Comparison of ENCODE assay signal across 1 cellular context in the genomic region with DNA sequence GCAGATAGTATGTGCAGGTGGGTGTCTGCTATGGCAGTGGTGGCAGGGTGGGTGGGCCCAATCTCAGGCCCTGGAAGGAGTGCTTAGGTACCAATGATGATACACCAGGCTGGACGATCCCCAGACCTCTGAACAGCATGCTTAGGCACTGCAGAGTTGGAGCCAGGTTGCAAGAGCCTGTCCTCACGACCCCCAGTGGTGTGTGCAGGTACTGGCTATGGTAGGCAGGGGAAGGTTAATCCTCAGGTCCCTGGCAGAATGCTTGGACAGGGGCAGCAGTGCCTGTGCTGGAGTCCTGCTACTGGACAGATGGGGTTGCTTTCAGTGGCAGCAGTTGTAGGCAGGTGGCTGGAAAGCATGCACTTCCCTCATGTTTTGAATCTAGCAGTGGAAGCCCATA.
TF ChIP-seq lines count a peak whose summit lies in the region.

No MANE protein-coding gene starts in this region.

TF ChIP-seq in GM23338, 12 proteins besides CTCF, POLR2A, EP300 and RAD21 (continued from another document):
- TF ChIP-seq, protein P1, sequence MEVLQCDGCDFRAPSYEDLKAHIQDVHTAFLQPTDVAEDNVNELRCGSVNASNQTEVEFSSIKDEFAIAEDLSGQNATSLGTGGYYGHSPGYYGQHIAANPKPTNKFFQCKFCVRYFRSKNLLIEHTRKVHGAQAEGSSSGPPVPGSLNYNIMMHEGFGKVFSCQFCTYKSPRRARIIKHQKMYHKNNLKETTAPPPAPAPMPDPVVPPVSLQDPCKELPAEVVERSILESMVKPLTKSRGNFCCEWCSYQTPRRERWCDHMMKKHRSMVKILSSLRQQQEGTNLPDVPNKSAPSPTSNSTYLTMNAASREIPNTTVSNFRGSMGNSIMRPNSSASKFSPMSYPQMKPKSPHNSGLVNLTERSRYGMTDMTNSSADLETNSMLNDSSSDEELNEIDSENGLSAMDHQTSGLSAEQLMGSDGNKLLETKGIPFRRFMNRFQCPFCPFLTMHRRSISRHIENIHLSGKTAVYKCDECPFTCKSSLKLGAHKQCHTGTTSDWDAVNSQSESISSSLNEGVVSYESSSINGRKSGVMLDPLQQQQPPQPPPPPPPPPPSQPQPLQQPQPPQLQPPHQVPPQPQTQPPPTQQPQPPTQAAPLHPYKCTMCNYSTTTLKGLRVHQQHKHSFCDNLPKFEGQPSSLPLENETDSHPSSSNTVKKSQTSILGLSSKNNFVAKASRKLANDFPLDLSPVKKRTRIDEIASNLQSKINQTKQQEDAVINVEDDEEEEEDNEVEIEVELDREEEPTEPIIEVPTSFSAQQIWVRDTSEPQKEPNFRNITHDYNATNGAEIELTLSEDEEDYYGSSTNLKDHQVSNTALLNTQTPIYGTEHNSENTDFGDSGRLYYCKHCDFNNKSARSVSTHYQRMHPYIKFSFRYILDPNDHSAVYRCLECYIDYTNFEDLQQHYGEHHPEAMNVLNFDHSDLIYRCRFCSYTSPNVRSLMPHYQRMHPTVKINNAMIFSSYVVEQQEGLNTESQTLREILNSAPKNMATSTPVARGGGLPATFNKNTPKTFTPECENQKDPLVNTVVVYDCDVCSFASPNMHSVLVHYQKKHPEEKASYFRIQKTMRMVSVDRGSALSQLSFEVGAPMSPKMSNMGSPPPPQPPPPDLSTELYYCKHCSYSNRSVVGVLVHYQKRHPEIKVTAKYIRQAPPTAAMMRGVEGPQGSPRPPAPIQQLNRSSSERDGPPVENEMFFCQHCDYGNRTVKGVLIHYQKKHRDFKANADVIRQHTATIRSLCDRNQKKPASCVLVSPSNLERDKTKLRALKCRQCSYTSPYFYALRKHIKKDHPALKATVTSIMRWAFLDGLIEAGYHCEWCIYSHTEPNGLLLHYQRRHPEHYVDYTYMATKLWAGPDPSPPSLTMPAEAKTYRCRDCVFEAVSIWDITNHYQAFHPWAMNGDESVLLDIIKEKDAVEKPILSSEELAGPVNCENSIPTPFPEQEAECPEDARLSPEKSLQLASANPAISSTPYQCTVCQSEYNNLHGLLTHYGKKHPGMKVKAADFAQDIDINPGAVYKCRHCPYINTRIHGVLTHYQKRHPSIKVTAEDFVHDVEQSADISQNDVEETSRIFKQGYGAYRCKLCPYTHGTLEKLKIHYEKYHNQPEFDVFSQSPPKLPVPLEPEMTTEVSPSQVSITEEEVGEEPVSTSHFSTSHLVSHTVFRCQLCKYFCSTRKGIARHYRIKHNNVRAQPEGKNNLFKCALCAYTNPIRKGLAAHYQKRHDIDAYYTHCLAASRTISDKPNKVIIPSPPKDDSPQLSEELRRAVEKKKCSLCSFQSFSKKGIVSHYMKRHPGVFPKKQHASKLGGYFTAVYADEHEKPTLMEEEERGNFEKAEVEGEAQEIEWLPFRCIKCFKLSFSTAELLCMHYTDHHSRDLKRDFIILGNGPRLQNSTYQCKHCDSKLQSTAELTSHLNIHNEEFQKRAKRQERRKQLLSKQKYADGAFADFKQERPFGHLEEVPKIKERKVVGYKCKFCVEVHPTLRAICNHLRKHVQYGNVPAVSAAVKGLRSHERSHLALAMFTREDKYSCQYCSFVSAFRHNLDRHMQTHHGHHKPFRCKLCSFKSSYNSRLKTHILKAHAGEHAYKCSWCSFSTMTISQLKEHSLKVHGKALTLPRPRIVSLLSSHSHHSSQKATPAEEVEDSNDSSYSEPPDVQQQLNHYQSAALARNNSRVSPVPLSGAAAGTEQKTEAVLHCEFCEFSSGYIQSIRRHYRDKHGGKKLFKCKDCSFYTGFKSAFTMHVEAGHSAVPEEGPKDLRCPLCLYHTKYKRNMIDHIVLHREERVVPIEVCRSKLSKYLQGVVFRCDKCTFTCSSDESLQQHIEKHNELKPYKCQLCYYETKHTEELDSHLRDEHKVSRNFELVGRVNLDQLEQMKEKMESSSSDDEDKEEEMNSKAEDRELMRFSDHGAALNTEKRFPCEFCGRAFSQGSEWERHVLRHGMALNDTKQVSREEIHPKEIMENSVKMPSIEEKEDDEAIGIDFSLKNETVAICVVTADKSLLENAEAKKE (CRISPR knock-in tag; IDR thresholded peaks at IDR 0.05), result no peak
- TF ChIP-seq EZH2 (IDR thresholded peaks at IDR 0.05; ENCODE audit: low read depth, unreplicated experiment), result no peak
- TF ChIP-seq ZNF331 (CRISPR knock-in tag; IDR thresholded peaks at IDR 0.05; ENCODE audit: low read depth), result no peak
- TF ChIP-seq, protein P2, sequence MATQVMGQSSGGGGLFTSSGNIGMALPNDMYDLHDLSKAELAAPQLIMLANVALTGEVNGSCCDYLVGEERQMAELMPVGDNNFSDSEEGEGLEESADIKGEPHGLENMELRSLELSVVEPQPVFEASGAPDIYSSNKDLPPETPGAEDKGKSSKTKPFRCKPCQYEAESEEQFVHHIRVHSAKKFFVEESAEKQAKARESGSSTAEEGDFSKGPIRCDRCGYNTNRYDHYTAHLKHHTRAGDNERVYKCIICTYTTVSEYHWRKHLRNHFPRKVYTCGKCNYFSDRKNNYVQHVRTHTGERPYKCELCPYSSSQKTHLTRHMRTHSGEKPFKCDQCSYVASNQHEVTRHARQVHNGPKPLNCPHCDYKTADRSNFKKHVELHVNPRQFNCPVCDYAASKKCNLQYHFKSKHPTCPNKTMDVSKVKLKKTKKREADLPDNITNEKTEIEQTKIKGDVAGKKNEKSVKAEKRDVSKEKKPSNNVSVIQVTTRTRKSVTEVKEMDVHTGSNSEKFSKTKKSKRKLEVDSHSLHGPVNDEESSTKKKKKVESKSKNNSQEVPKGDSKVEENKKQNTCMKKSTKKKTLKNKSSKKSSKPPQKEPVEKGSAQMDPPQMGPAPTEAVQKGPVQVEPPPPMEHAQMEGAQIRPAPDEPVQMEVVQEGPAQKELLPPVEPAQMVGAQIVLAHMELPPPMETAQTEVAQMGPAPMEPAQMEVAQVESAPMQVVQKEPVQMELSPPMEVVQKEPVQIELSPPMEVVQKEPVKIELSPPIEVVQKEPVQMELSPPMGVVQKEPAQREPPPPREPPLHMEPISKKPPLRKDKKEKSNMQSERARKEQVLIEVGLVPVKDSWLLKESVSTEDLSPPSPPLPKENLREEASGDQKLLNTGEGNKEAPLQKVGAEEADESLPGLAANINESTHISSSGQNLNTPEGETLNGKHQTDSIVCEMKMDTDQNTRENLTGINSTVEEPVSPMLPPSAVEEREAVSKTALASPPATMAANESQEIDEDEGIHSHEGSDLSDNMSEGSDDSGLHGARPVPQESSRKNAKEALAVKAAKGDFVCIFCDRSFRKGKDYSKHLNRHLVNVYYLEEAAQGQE (IDR thresholded peaks at IDR 0.05; ENCODE audit: unreplicated experiment), result no peak
- TF ChIP-seq CREB1 (CRISPR knock-in tag; IDR thresholded peaks at IDR 0.05; ENCODE audit: low read depth), result no peak
